In the genomic region with DNA sequence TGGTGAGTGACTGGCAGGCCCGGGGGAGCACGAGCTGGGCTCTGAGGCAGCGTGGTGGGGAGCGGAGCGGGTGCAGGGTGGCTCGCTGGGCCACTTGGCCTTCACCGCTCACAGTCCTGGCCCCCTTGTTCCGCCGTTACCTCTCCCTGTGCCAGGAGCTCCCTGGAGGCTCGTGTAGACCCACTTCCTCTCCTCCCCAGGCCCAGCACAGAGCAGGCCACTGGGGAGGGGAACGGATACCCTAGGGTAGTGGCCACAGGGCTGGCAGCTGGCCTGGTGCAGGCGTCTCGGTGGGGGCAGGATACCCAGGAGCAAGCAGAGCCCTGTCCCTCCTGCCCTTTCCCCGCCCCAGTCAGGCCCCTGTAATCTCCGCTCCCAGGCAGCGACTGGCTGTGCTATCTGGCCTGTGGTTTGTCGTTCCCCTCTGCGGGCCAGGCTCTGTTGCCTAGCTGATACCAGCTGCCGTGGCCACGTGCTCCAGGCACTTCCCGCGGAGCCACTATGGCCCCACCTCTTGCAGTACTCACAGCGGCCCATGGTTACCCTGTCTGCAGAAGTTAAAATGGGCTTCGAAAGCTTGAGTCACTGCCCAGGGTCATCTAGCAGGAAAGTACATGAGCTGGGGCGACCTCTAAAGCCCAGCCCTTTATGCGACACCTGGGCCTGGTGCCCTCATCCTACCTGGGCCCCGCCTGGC, we compare ENCODE assay signal across 8 cellular contexts. TPM values are rescaled to one million over a fixed set of nuclear protein-coding genes. Genes with fewer than 3 reads are reported as not detected.
DNase-seq lines count a peak whose midpoint lies in the region; ATAC-seq and TF ChIP-seq lines count a peak whose summit lies in the region.

No MANE protein-coding gene starts in this region.

- H4K20me1 ChIP-seq in SK-N-SH (ENCODE audit: insufficient read depth) = no peaks in the 10 kb centered on the region

- H3K9me2 ChIP-seq in SK-N-SH = no peaks in the 10 kb centered on the region

- no peak overlapping the region for H3K9ac ChIP-seq in SK-N-SH

- peaks cover 0 to 22% of the 10 kb centered on the region in 2 experiments for H3K36me3 ChIP-seq in SK-N-SH (replicated peaks in 1 of 2; ENCODE audit: control insufficient read depth in 1 of 2, insufficient read depth in 2 of 2, low read length in 1 of 2)
- H3K36me3 ChIP-seq in right lobe of liver = peaks cover 0 to 3% (median 0%) of the 10 kb centered on the region in 4 donors
- no peaks in the 10 kb centered on the region for H3K36me3 ChIP-seq in MG63

- H3K4me1 ChIP-seq in SK-N-SH (ENCODE audit: control insufficient read depth in 1 of 2, insufficient read depth in 2 of 2, low read depth in 1 of 2, low read length in 1 of 2) (peaks cover 0 to 17% of the 10 kb centered on the region in 2 experiments; a peak in 1 of 4 replicates), right lobe of liver (peaks cover 0 to 52% (median 20%) of the 10 kb centered on the region in 4 donors)

- H3K27ac ChIP-seq in SK-N-SH (ENCODE audit: low read depth in 2 of 2, low read length in 1 of 2) (peak overlapping the region in 1 of 2 experiments; percentile 80; a peak in 2 of 4 replicates), right lobe of liver (peak overlapping the region; percentile 62 to 98 (median 94))

- peak; percentile 72 for DNase-seq in SK-N-SH
- peak; percentile 58 for DNase-seq in activated naive CD4-positive, alpha-beta T cell treated with anti-CD3 and anti-CD28 coated beads, Interleukin-2, amount 50 U/mL, for 16 hours
- DNase-seq in right lobe of liver = peak; percentile 87 to 94 (median 93)
- peak; percentile 29 to 42 for DNase-seq in stimulated activated CD8-positive, alpha-beta memory T cell treated with anti-CD3 and anti-CD28 coated beads, Interleukin-4, amount 100 ng/mL, for 4 hours (ENCODE audit: low read depth in 2 of 2, low spot score in 1 of 2)
- no peak for DNase-seq in MG63
- no peak for DNase-seq in NCI-H748 treated with DMSO at 0.1 percent for 48 hours (lab: John Stamatoyannopoulos, UW)
- no peak for DNase-seq in NCI-H1092 (lab: John Stamatoyannopoulos, UW)

- ATAC-seq in GM21576 (IDR thresholded peaks at IDR 0.05; ENCODE audit: unreplicated experiment) (peak; percentile 48), right lobe of liver (peak; percentile 78 to 84 (median 80))

- TF ChIP-seq POLR2A in right lobe of liver (IDR thresholded peaks at IDR 0.05) = peak; percentile 52

- H3K4me2 ChIP-seq in SK-N-SH = no peak overlapping the region

- H3K4me3 ChIP-seq in SK-N-SH (ENCODE audit: low read depth in 2 of 2, low read length in 1 of 2) = no peak overlapping the region
- H3K4me3 ChIP-seq in right lobe of liver = no peak overlapping the region
- no peak overlapping the region for H3K4me3 ChIP-seq in MG63

- H3F3A ChIP-seq in SK-N-SH (replicated peaks; ENCODE audit: insufficient read depth) = peaks cover 2% of the 10 kb centered on the region

- H3K27me3 ChIP-seq in SK-N-SH (ENCODE audit: insufficient read depth) (no peaks in the 10 kb centered on the region), right lobe of liver (no peaks in the 10 kb centered on the region), MG63 (no peaks in the 10 kb centered on the region)

- no peak for TF ChIP-seq EP300 in SK-N-SH (IDR thresholded peaks at IDR 0.05; ENCODE audit: borderline replicate concordance in 1 of 2, low read depth in 1 of 2, low read length in 1 of 2)

- H3K79me2 ChIP-seq in SK-N-SH (ENCODE audit: insufficient read depth) = no peaks in the 10 kb centered on the region

- 86% methylated on average over 17 of the region's 27 CpGs for WGBS in SK-N-SH (ENCODE audit: low lambda C conversion rate)
- 18% methylated on average over 3 of the region's 27 CpGs for WGBS in right lobe of liver (ENCODE audit: insufficient coverage, low coverage, low lambda C conversion rate, missing lambda C conversion rate)

- intact Hi-C loops in right lobe of liver (cut with DNase I) = no loop called here

- CTCF ChIA-PET in SK-N-SH (lab: Yijun Ruan, JAX) = no interaction called here

- POLR2A ChIA-PET in SK-N-SH (lab: Yijun Ruan, JAX) = no interaction called here

- TF ChIP-seq CTCF in SK-N-SH (IDR thresholded peaks at IDR 0.05) (no peak), right lobe of liver (IDR thresholded peaks at IDR 0.05) (peak in 1 of 4 donors; percentile 14)

- TF ChIP-seq RAD21 in SK-N-SH (IDR thresholded peaks at IDR 0.05; ENCODE audit: low read length) = no peak

- H3K9me3 ChIP-seq in SK-N-SH (no peaks in the 10 kb centered on the region), right lobe of liver (no peaks in the 10 kb centered on the region), MG63 (no peaks in the 10 kb centered on the region)

- no peak overlapping the region for H2AFZ ChIP-seq in SK-N-SH (ENCODE audit: low read depth)

TF ChIP-seq in SK-N-SH, 30 proteins besides CTCF, POLR2A, EP300 and RAD21:
- TF ChIP-seq MXI1 (IDR thresholded peaks at IDR 0.05; ENCODE audit: low read depth, low read length) = peak; percentile 75
- no peak for TF ChIP-seq NFIC (IDR thresholded peaks at IDR 0.05; ENCODE audit: borderline replicate concordance)
- no peak for TF ChIP-seq RCOR1 (IDR thresholded peaks at IDR 0.05; ENCODE audit: low read length)
- peak; percentile 12; the same call in 1 of the 2 replicates for TF ChIP-seq USF2 (IDR thresholded peaks at IDR 0.05; ENCODE audit: borderline replicate concordance, low read depth, low read length)

RNA-seq across cellular contexts. Expression of gene DOLPP1, which starts 11.6 kb away (rescaled TPM):
- 19.9 and 20.4 TPM in 2 replicates for polyA plus RNA-seq in SK-N-SH (2012; rRNA removed)
- 11.7 and 17.0 TPM in 2 replicates for polyA plus RNA-seq in SK-N-SH (2012; cell fraction: cytosol; rRNA removed)
- 20.2 and 29.0 TPM in 2 replicates for polyA plus RNA-seq in SK-N-SH (2012; cell fraction: nucleus; rRNA removed)
- total RNA-seq in right lobe of liver = 10 to 100 TPM; 10.1 to 16.8 (median 13.3) TPM
- 18.4 and 24.9 TPM in 2 replicates for total RNA-seq in MG63 (2014; rRNA removed; shearing (Covaris generic); ENCODE audit: low replicate concordance)

RNA-seq across cellular contexts. Expression of gene MIGA2, which starts 32.9 kb away (rescaled TPM):
- 21.2 and 26.4 TPM in 2 replicates for polyA plus RNA-seq in SK-N-SH (2012; rRNA removed)
- polyA plus RNA-seq in SK-N-SH (2012; cell fraction: cytosol; rRNA removed) = 6.0 and 9.9 TPM in 2 replicates
- 104 and 119 TPM in 2 replicates for polyA plus RNA-seq in SK-N-SH (2012; cell fraction: nucleus; rRNA removed)
- 10 to 100 TPM in 4 of 6 experiments, 1 to 10 TPM in 2; 9.1 to 16.4 (median 10.8) TPM for total RNA-seq in right lobe of liver
- total RNA-seq in MG63 (2014; rRNA removed; shearing (Covaris generic); ENCODE audit: low replicate concordance) = 16.5 and 19.3 TPM in 2 replicates

RNA-seq across cellular contexts. Expression of gene SH3GLB2, which starts 41.1 kb away (rescaled TPM):
- polyA plus RNA-seq in SK-N-SH (2012; rRNA removed) = 94.4 and 111 TPM in 2 replicates
- 24.8 and 39.7 TPM in 2 replicates for polyA plus RNA-seq in SK-N-SH (2012; cell fraction: cytosol; rRNA removed)
- 624 and 677 TPM in 2 replicates for polyA plus RNA-seq in SK-N-SH (2012; cell fraction: nucleus; rRNA removed)
- 10 to 100 TPM; 23.7 to 28.3 (median 24.7) TPM for total RNA-seq in right lobe of liver
- total RNA-seq in MG63 (2014; rRNA removed; shearing (Covaris generic); ENCODE audit: low replicate concordance) = 36.7 and 42.7 TPM in 2 replicates

RNA-seq across cellular contexts. Expression of gene CRAT, which starts 41.3 kb away (rescaled TPM):
- 29.7 and 44.5 TPM in 2 replicates for polyA plus RNA-seq in SK-N-SH (2012; rRNA removed)
- polyA plus RNA-seq in SK-N-SH (2012; cell fraction: cytosol; rRNA removed) = 20.8 and 32.9 TPM in 2 replicates
- 59.3 and 67.2 TPM in 2 replicates for polyA plus RNA-seq in SK-N-SH (2012; cell fraction: nucleus; rRNA removed)
- total RNA-seq in right lobe of liver = 100 to 1,000 TPM in 4 of 6 experiments, 10 to 100 TPM in 2; 86.1 to 146 (median 104) TPM
- 16.3 and 17.5 TPM in 2 replicates for total RNA-seq in MG63 (2014; rRNA removed; shearing (Covaris generic); ENCODE audit: low replicate concordance)

RNA-seq across cellular contexts. Expression of gene PTPA, which starts 41.9 kb away (rescaled TPM):
- polyA plus RNA-seq in SK-N-SH (2012; rRNA removed) = 130 and 149 TPM in 2 replicates
- polyA plus RNA-seq in SK-N-SH (2012; cell fraction: cytosol; rRNA removed) = 92.2 and 118 TPM in 2 replicates
- 127 and 164 TPM in 2 replicates for polyA plus RNA-seq in SK-N-SH (2012; cell fraction: nucleus; rRNA removed)
- 100 to 1,000 TPM in 1 of 6 experiments, 10 to 100 TPM in 5; 55.4 to 123 (median 62.0) TPM for total RNA-seq in right lobe of liver
- 76.3 and 127 TPM in 2 replicates for total RNA-seq in MG63 (2014; rRNA removed; shearing (Covaris generic); ENCODE audit: low replicate concordance)

Comparison
In these comparisons a context has a peak if more than half of its experiments do, and no peak if none do; other contexts are left out.
1. DNase-seq: peak in SK-N-SH (single experiment), activated naive CD4-positive, alpha-beta T cell treated with anti-CD3 and anti-CD28 coated beads, Interleukin-2, amount 50 U/mL, for 16 hours (single experiment), right lobe of liver (3 of 3) and stimulated activated CD8-positive, alpha-beta memory T cell treated with anti-CD3 and anti-CD28 coated beads, Interleukin-4, amount 100 ng/mL, for 4 hours (2 of 2); none in MG63 (single experiment), NCI-H748 treated with DMSO at 0.1 percent for 48 hours (single experiment) and NCI-H1092 (single experiment).